8 cellular contexts compared by ENCODE assay signal in the genomic region with DNA sequence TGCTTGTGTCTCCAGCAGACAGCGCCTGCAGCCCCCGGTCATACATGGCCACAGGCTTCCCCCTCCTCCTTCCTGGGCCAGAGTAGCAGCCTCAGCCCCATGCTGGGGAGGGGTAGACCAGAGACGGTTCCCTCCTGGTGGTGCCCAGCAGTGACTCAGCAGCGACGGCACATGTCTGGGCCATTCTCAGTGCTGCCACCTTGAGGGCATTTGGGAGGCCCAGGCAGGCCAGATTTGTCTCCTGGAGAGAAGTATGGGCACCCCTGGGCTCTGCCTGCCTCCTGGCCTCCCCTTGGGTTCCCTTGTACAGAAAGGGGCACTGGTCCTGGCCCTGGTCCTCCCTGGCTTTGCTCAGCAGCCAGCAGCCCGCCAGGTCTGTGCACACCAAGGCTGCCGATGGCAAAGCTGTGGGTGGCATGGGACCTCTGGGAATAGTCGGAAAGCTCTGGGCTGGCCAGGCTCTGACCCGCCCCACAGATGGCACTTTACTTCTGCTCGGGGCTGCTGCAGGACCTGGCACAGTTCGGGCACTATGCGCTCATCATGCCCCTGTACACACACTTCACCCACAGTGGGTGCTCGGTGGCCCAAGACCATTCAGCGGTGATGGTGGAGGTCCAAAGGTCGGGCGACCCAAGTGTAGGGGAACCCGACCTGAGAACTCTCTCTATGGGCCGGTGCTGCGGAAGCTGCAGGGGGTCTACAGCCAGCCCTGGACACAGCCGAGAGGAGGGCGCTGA. TPM values are rescaled to one million over a fixed set of nuclear protein-coding genes. Genes with fewer than 3 reads are reported as not detected.
A peak's percentile ranks its signal among the peaks of the same experiment; 100 is the strongest.
DNase-seq lines count a peak whose midpoint lies in the region; ATAC-seq, FAIRE-seq and TF ChIP-seq lines count a peak whose summit lies in the region.

No MANE protein-coding gene starts in this region.

- H3K36me3 Mint-ChIP-seq in activated T-cell treated with anti-CD3 and anti-CD28 coated beads, Interleukin-2, amount 50 U/mL, for 4 hours (ENCODE audit: insufficient read depth): no peaks in the 10 kb centered on the region

- H2AFZ ChIP-seq in PC-3 (ENCODE audit: low read length): peak overlapping the region; percentile 66

- peaks cover 4% of the 10 kb centered on the region for H3K27me3 Mint-ChIP-seq in activated T-cell treated with anti-CD3 and anti-CD28 coated beads, Interleukin-2, amount 50 U/mL, for 4 hours (ENCODE audit: low read depth)

- TF ChIP-seq CTCF in AG09309 (IDR thresholded peaks at IDR 0.05; ENCODE audit: control insufficient read depth, insufficient read depth, low read depth, low read length, missing control alignments) (peak; percentile 85), PC-3 (conservative IDR thresholded peaks at IDR 0.05; ENCODE audit: low read depth, low read length) (peak; percentile 72)

- no peaks in the 10 kb centered on the region for H3K27me3 ChIP-seq in PC-3 (ENCODE audit: low read length)

- no peaks in the 10 kb centered on the region for H4K20me1 ChIP-seq in PC-3 (ENCODE audit: low read length)

- H3F3A ChIP-seq in PC-3 (ENCODE audit: low read length, unreplicated experiment): no peaks in the 10 kb centered on the region

- H3K4me1 Mint-ChIP-seq in activated T-cell treated with anti-CD3 and anti-CD28 coated beads, Interleukin-2, amount 50 U/mL, for 4 hours (ENCODE audit: low read depth): no peaks in the 10 kb centered on the region

- no peaks in the 10 kb centered on the region for H3K9me3 Mint-ChIP-seq in activated T-cell treated with anti-CD3 and anti-CD28 coated beads, Interleukin-2, amount 50 U/mL, for 4 hours

- BruUV-seq in PC-3 (replicated peaks; lab: Mats Ljungman, UMichigan): no TSS peak

- H3K9me3 ChIP-seq in PC-3 (ENCODE audit: low read length): no peaks in the 10 kb centered on the region

- no peaks in the 10 kb centered on the region for H3K36me3 ChIP-seq in PC-3 (ENCODE audit: low read depth, low read length)

- ATAC-seq in PC-3 (peak; percentile 62), GM19455 (IDR thresholded peaks at IDR 0.05; ENCODE audit: unreplicated experiment) (no peak), HG02870 (IDR thresholded peaks at IDR 0.05; ENCODE audit: unreplicated experiment) (no peak)
- ATAC-seq in activated T-cell treated with anti-CD3 and anti-CD28 coated beads, Interleukin-2, amount 50 U/mL, for 4 hours: peak; percentile 67 to 74

- no peak overlapping the region for H3K27ac ChIP-seq in PC-3 (ENCODE audit: low read length)

- FAIRE-seq in GM19239 (lab: Jason Lieb, UNC): peak; percentile 47

- CTCF ChIA-PET in PC-3 (lab: Charles Lee): no interaction called here

- no peak overlapping the region for H3K4me3 Mint-ChIP-seq in activated T-cell treated with anti-CD3 and anti-CD28 coated beads, Interleukin-2, amount 50 U/mL, for 4 hours

- peak; percentile 7 for DNase-seq in AG09309 (ENCODE audit: low read depth)
- peak; percentile 68 for DNase-seq in GM19239 (ENCODE audit: insufficient read length, low spot score)
- DNase-seq in PC-3: peak; percentile 80
- peak; percentile 60 for DNase-seq in activated T-cell treated with anti-CD3 and anti-CD28 coated beads, Interleukin-2, amount 50 U/mL, for 4 hours
- DNase-seq in germinal center (ENCODE audit: low spot score): peak; percentile 67
- peak; percentile 87 for DNase-seq in stimulated activated CD4-positive, alpha-beta T cell treated with anti-CD3 and anti-CD28 coated beads, Interleukin-15, amount 100 ng/mL, for 24 hours

- no peaks in the 10 kb centered on the region for H3K4me1 ChIP-seq in PC-3 (ENCODE audit: insufficient read depth, low read length)

- H3K4me3 ChIP-seq in AG09309 (ENCODE audit: control insufficient read depth, low read depth, low read length) (no peak overlapping the region), PC-3 (ENCODE audit: low read length) (no peak overlapping the region)

- no peaks in the 10 kb centered on the region for H3K9me2 ChIP-seq in PC-3 (replicated peaks; ENCODE audit: low read length)

- H3K4me2 ChIP-seq in PC-3 (ENCODE audit: low read length): no peak overlapping the region

- intact Hi-C loops in PC-3 (cut with micrococcal nuclease): no loop called here

- no peak overlapping the region for H3K9ac ChIP-seq in PC-3 (ENCODE audit: low read length)

- POLR2A ChIA-PET in PC-3 (lab: Charles Lee; ENCODE audit: unreplicated experiment): no interaction called here

- no peaks in the 10 kb centered on the region for H3K79me2 ChIP-seq in PC-3 (ENCODE audit: low read length)

RNA-seq across cellular contexts. Expression of gene ALPI, which starts 11.4 kb away (rescaled TPM):
- total RNA-seq in PC-3 (2014; rRNA removed): not detected in 2 replicates
- not detected for total RNA-seq in activated T-cell treated with anti-CD3 and anti-CD28 coated beads, Interleukin-2, amount 50 U/mL, for 4 hours

RNA-seq across cellular contexts. Expression of gene ALPG, which starts 37.9 kb away (rescaled TPM):
- 0.12 and 0.18 TPM in 2 replicates for total RNA-seq in PC-3 (2014; rRNA removed)
- not detected for total RNA-seq in activated T-cell treated with anti-CD3 and anti-CD28 coated beads, Interleukin-2, amount 50 U/mL, for 4 hours

RNA-seq across cellular contexts. Expression of gene ECEL1, which starts 43.1 kb away (rescaled TPM):
- not detected in 2 replicates for total RNA-seq in PC-3 (2014; rRNA removed)
- under 1 TPM; 0.16 to 0.20 (median 0.19) TPM for total RNA-seq in activated T-cell treated with anti-CD3 and anti-CD28 coated beads, Interleukin-2, amount 50 U/mL, for 4 hours

Comparison
In these comparisons a context has a peak if more than half of its experiments do, and no peak if none do; other contexts are left out.
1. DNase-seq: peak in every context shown above with its lines; median percentile 87 in stimulated activated CD4-positive, alpha-beta T cell treated with anti-CD3 and anti-CD28 coated beads, Interleukin-15, amount 100 ng/mL, for 24 hours; 80 in PC-3; 68 in GM19239; 67 in germinal center; 60 in activated T-cell treated with anti-CD3 and anti-CD28 coated beads, Interleukin-2, amount 50 U/mL, for 4 hours; 7 in AG09309.
2. ATAC-seq: peak in PC-3 (single experiment) and activated T-cell treated with anti-CD3 and anti-CD28 coated beads, Interleukin-2, amount 50 U/mL, for 4 hours (2 of 2); none in GM19455 (single experiment) and HG02870 (single experiment).